ENCODE assay signal across 21 cellular contexts in genomic region chr14:36507847-36508417, GRCh38. TPM values are rescaled to one million over a fixed set of nuclear protein-coding genes. Genes with fewer than 3 reads are reported as not detected.
DNase-seq lines count a peak whose midpoint lies in the region; ATAC-seq, FAIRE-seq and TF ChIP-seq lines count a peak whose summit lies in the region.
"Had no signal": no experiment of that assay in that cellular context is flagged by ENCODE, and none has a peak within 500 bp of the region (broad histone marks: within the 10 kb centered on the region; RNA-seq: fewer than 3 reads in every experiment).

No MANE protein-coding gene starts in this region.

- in situ Hi-C loops in K562 (cut with MboI) = no loop called here

- peak; percentile 65 to 82 for DNase-seq in NCI-H524 (lab: John Stamatoyannopoulos, UW)
- no peak for DNase-seq in NCI-H524 treated with DMSO at 0.1 percent for 48 hours (lab: John Stamatoyannopoulos, UW)
- DNase-seq in NCI-H2029 (lab: John Stamatoyannopoulos, UW) = peak; percentile 79
- DNase-seq in K562 (ENCODE audit: extremely low read depth in 1 of 4, low spot score in 3 of 4) = no peak
- no peak for DNase-seq in thyroid gland
- DNase-seq in middle frontal gyrus (ENCODE audit: extremely low spot score, low spot score) = no peak
- DNase-seq in mesendoderm = no peak
- DNase-seq: activated CD4-positive, alpha-beta memory T cell treated with anti-CD3 and anti-CD28 coated beads, Interleukin-2, amount 10 ng/mL, durations not matched to agents 7 days and 5 days; activated T-cell treated with anti-CD3 and anti-CD28 coated beads, Interleukin-2, amount 50 U/mL, for 24 hours; body of pancreas; foreskin fibroblast; GM23248; midbrain; NCI-H2081 treated with DMSO at 0.1 percent for 48 hours; testis had no signal

- H4K8ac ChIP-seq in mesendoderm (ENCODE audit: low read depth, low read length) = no peak overlapping the region

- H3K9ac ChIP-seq in K562 (ENCODE audit: insufficient read depth in 1 of 2, low read depth in 2 of 2, low read length in 2 of 2) = no peak overlapping the region
- no peak overlapping the region for H3K9ac ChIP-seq in mesendoderm (ENCODE audit: low read length)
- H3K9ac ChIP-seq: GM23248, neural progenitor cell had no signal

- no peak overlapping the region for H4K5ac ChIP-seq in mesendoderm (ENCODE audit: low read length)

- no peak overlapping the region for H3K23ac ChIP-seq in mesendoderm (ENCODE audit: low read length)

- no peaks in the 10 kb centered on the region for H3K9me1 ChIP-seq in K562 (ENCODE audit: control insufficient read depth, insufficient read depth, low read length)

- no peak overlapping the region for H3K18ac ChIP-seq in mesendoderm (ENCODE audit: low read length)

- no peak overlapping the region for H2AFZ ChIP-seq in K562 (ENCODE audit: low read depth, low read length)
- H2AFZ ChIP-seq: GM23248, neural progenitor cell had no signal

- no peak overlapping the region for H2BK5ac ChIP-seq in mesendoderm (ENCODE audit: low read length)

- no peaks in the 10 kb centered on the region for H3K79me1 ChIP-seq in mesendoderm (ENCODE audit: low read length)

- no TSS peak for BruUV-seq in K562 (replicated peaks; lab: Mats Ljungman, UMichigan)

- H3K4ac ChIP-seq in mesendoderm (ENCODE audit: low read depth, low read length) = no peak overlapping the region

- H3K4me1 ChIP-seq in K562 (replicated peaks in 1 of 2; ENCODE audit: control insufficient read depth in 2 of 2, insufficient read depth in 2 of 2, low read length in 2 of 2) = no peaks in the 10 kb centered on the region; a peak in 2 of 5 replicates
- H3K4me1 ChIP-seq in thyroid gland = peaks cover 0 to 8% of the 10 kb centered on the region in 2 donors
- H3K4me1 ChIP-seq in mesendoderm (ENCODE audit: control insufficient read depth, low read depth, low read length) = peaks cover 2% of the 10 kb centered on the region

- H3K4me2 ChIP-seq in K562 (ENCODE audit: insufficient read depth, low read length) (no peak overlapping the region), mesendoderm (ENCODE audit: low read length) (no peak overlapping the region)
- H3K4me2 ChIP-seq: neural progenitor cell had no signal

- TF ChIP-seq RAD21 in K562 (CRISPR knock-in tag; conservative IDR thresholded peaks at IDR 0.05 in 1 of 2, IDR thresholded peaks at IDR 0.05 in 1 of 2) = no peak

- H2BK15ac ChIP-seq in mesendoderm (replicated peaks; ENCODE audit: low read depth) = no peak overlapping the region

- H3K27ac ChIP-seq in K562 (ENCODE audit: extremely low read depth, low read depth, low read length) = no peak overlapping the region
- peak overlapping the region; percentile 98 to 100 (median 99) for H3K27ac ChIP-seq in thyroid gland
- no peak overlapping the region for H3K27ac ChIP-seq in mesendoderm (ENCODE audit: low read depth, low read length)
- H3K27ac ChIP-seq: body of pancreas, coronary artery, GM23248, neural progenitor cell, testis had no signal

- ATAC-seq in K562 (no peak), GM21717 (IDR thresholded peaks at IDR 0.05; ENCODE audit: unreplicated experiment) (no peak)
- ATAC-seq: body of pancreas, Right ventricle myocardium inferior had no signal

- H3K56ac ChIP-seq in mesendoderm (ENCODE audit: low read length) = no peak overlapping the region

- H3K27me3 ChIP-seq in K562 (ENCODE audit: control insufficient read depth in 2 of 2, insufficient read depth in 2 of 2, low read length in 2 of 2) = peaks cover 36 to 64% of the 10 kb centered on the region in 2 experiments
- H3K27me3 ChIP-seq in thyroid gland = no peaks in the 10 kb centered on the region
- H3K27me3 ChIP-seq in mesendoderm (ENCODE audit: insufficient read depth, low read length, poor library complexity) = peaks cover 82% of the 10 kb centered on the region
- H3K27me3 ChIP-seq: testis had no signal

- TF ChIP-seq POLR2A in K562 (conservative IDR thresholded peaks at IDR 0.05) = no peak
- peak in 1 of 2 donors; percentile 49 for TF ChIP-seq POLR2A in thyroid gland (IDR thresholded peaks at IDR 0.05)

- H2AK5ac ChIP-seq in mesendoderm (ENCODE audit: low read length) = no peak overlapping the region

- H3K4me3 ChIP-seq in K562 (no peak overlapping the region), thyroid gland (replicated peaks in 1 of 3) (peak overlapping the region in 2 of 3 donors; percentile 34 to 81), mesendoderm (ENCODE audit: low read length) (no peak overlapping the region)
- H3K4me3 ChIP-seq: body of pancreas, coronary artery, GM23248, neural progenitor cell, testis had no signal

- POLR2A ChIA-PET in K562 (lab: Yijun Ruan, JAX) = no interaction called here

- no peaks in the 10 kb centered on the region for H3K79me2 ChIP-seq in K562 (ENCODE audit: control insufficient read depth, insufficient read depth, low read length)
- H3K79me2 ChIP-seq in mesendoderm (ENCODE audit: control insufficient read depth, insufficient read depth, low read length) = no peaks in the 10 kb centered on the region

- no peaks in the 10 kb centered on the region for H4K20me1 ChIP-seq in K562 (replicated peaks; ENCODE audit: control insufficient read depth, insufficient read depth, low read length)

- intact Hi-C loops in K562 (cut with micrococcal nuclease) (no loop called here), thyroid gland (cut with DNase I) (no loop called here)

- TF ChIP-seq EP300 in K562 (IDR thresholded peaks at IDR 0.05; ENCODE audit: low read length) = no peak

- FAIRE-seq in K562 (lab: Jason Lieb, UNC) = no peak

- TF ChIP-seq CTCF in K562 (IDR thresholded peaks at IDR 0.05 in 2 of 3, conservative IDR thresholded peaks at IDR 0.05 in 1 of 3; ENCODE audit: insufficient read depth in 2 of 3, low read depth in 1 of 3, low read length in 3 of 3) (no peak), thyroid gland (IDR thresholded peaks at IDR 0.05) (no peak)

- H2BK120ac ChIP-seq in mesendoderm (ENCODE audit: low read depth, low read length) = no peak overlapping the region

- H3K36me3 ChIP-seq in K562 (ENCODE audit: control insufficient read depth, insufficient read depth, low read length) (no peaks in the 10 kb centered on the region), thyroid gland (no peaks in the 10 kb centered on the region), mesendoderm (ENCODE audit: control insufficient read depth, insufficient read depth, low read length) (no peaks in the 10 kb centered on the region)
- H3K36me3 ChIP-seq: neural progenitor cell had no signal

- no peaks in the 10 kb centered on the region for H3K9me3 ChIP-seq in K562 (replicated peaks; ENCODE audit: control insufficient read depth, insufficient read depth, low read depth, low read length)
- no peaks in the 10 kb centered on the region for H3K9me3 ChIP-seq in thyroid gland
- H3K9me3 ChIP-seq: body of pancreas, testis had no signal

- WGBS in K562 (ENCODE audit: insufficient coverage, low coverage, missing lambda C conversion rate) = under 1% methylated on average over 15 of the region's 28 CpGs
- 3 to 6% methylated on average over 14 to 20 of the region's 28 CpGs for WGBS in thyroid gland, 2 donors
- WGBS in mesendoderm (ENCODE audit: extremely low coverage, insufficient coverage, low lambda C conversion rate) = no CpG with 5 or more reads among the region's 28 CpGs

- CTCF ChIA-PET in K562 (lab: Yijun Ruan, JAX; ENCODE audit: low intra/inter-chr PET ratio) = no interaction called here

TF ChIP-seq in K562, 482 proteins besides CTCF, POLR2A, EP300 and RAD21:
- TF ChIP-seq SAFB2 (IDR thresholded peaks at IDR 0.05; ENCODE audit: borderline replicate concordance, low read depth, low read length, severe bottlenecking) = no peak
- peak; percentile 80 for TF ChIP-seq CBX8 (IDR thresholded peaks at IDR 0.05; ENCODE audit: borderline replicate concordance, extremely low read depth, low read depth, low read length, poor library complexity, severe bottlenecking)
- peak; percentile 23 for TF ChIP-seq ZFP36 (IDR thresholded peaks at IDR 0.05; ENCODE audit: low read depth, low read length, partially characterized antibody)

RNA-seq across cellular contexts. Expression of gene NKX2-1, which starts 12.1 kb away (rescaled TPM):
- not detected in 2 replicates for total RNA-seq in K562 (2011; cell fraction: chromatin; rRNA removed; ENCODE audit: low replicate concordance)
- total RNA-seq in K562 (2011; cell fraction: nucleolus; rRNA removed) = not detected in 2 replicates
- not detected in 2 replicates for total RNA-seq in K562 (2011; cell fraction: nucleoplasm; rRNA removed)
- total RNA-seq in K562 (2014; rRNA removed) = not detected in 2 replicates
- total RNA-seq in K562 (2014; rRNA removed; fragmentation: Illumina TruSeq; extraction: Trizol) = not detected in 2 replicates
- not detected in 2 replicates for total RNA-seq in K562 (2015; rRNA removed; fragmentation: Illumina TruSeq; extraction: Trizol)
- 0.11 TPM in 1 of 2 replicates, not detected in the other for total RNA-seq in K562 (2021)
- polyA plus RNA-seq in K562 (2011; rRNA removed) = not detected in 2 replicates
- polyA plus RNA-seq in K562 (2011; cell fraction: cytosol; rRNA removed) = not detected in 2 replicates
- not detected in 2 replicates for polyA plus RNA-seq in K562 (2011; cell fraction: nucleus; rRNA removed)
- polyA plus RNA-seq in K562 (2012) = not detected in 2 replicates
- not detected in 2 replicates for polyA plus RNA-seq in K562 (2014; fragmentation: Illumina TruSeq; extraction: Trizol)
- not detected for polyA plus RNA-seq in K562 (2014; fragmentation: Nextera tagmentation; extraction: Ambion mirVana)
- not detected in 2 replicates for polyA plus RNA-seq in K562 (2014; rRNA removed)
- not detected in 2 replicates for polyA minus RNA-seq in K562 (2011; rRNA and poly(A)+ RNA removed)
- polyA minus RNA-seq in K562 (2011; cell fraction: cytosol; rRNA and poly(A)+ RNA removed) = not detected in 2 replicates
- not detected in 2 replicates for polyA minus RNA-seq in K562 (2011; cell fraction: nucleus; rRNA and poly(A)+ RNA removed)
- 100 to 1,000 TPM; 209 to 375 (median 310) TPM for total RNA-seq in thyroid gland
- polyA plus RNA-seq in mesendoderm (2013, experiment 1 of 2) = 0.01 TPM
- not detected for polyA plus RNA-seq in mesendoderm (2013, experiment 2 of 2)
- total RNA-seq: activated CD4-positive, alpha-beta memory T cell treated with anti-CD3 and anti-CD28 coated beads, Interleukin-2, amount 10 ng/mL, durations not matched to agents 7 days and 5 days; body of pancreas; GM23248; Right ventricle myocardium inferior; T-helper 1 cell treated with Interleukin-12 subunit alpha and Interleukin-12 subunit beta and Interleukin-4 antibody, amounts not matched to agents 30 ng/mL and 1 ng/mL, for 36 hours had no signal
- polyA plus RNA-seq: CD14-positive monocyte, GM23248 had no signal

Comparison
In these comparisons a context has a peak if more than half of its experiments do, and no peak if none do; other contexts are left out.
1. DNase-seq: peak in NCI-H524 (2 of 2) and NCI-H2029 (single experiment); none in NCI-H524 treated with DMSO at 0.1 percent for 48 hours (single experiment), K562 (0 of 4), thyroid gland (0 of 2), middle frontal gyrus (single experiment) and mesendoderm (single experiment).
2. H3K27ac ChIP-seq: peak in thyroid gland (3 of 3); none in K562 (single experiment) and mesendoderm (single experiment).
3. H3K4me3 ChIP-seq: peak in thyroid gland (2 of 3); none in K562 (single experiment) and mesendoderm (single experiment).
4. RNA of gene NKX2-1, which starts 12.1 kb away (total RNA-seq): 209 to 375 TPM in thyroid gland; 0.11 TPM in K562; every median in the first group is over 100 times any median in the second.